ENCODE assay signal across 8 cellular contexts in the genomic region with DNA sequence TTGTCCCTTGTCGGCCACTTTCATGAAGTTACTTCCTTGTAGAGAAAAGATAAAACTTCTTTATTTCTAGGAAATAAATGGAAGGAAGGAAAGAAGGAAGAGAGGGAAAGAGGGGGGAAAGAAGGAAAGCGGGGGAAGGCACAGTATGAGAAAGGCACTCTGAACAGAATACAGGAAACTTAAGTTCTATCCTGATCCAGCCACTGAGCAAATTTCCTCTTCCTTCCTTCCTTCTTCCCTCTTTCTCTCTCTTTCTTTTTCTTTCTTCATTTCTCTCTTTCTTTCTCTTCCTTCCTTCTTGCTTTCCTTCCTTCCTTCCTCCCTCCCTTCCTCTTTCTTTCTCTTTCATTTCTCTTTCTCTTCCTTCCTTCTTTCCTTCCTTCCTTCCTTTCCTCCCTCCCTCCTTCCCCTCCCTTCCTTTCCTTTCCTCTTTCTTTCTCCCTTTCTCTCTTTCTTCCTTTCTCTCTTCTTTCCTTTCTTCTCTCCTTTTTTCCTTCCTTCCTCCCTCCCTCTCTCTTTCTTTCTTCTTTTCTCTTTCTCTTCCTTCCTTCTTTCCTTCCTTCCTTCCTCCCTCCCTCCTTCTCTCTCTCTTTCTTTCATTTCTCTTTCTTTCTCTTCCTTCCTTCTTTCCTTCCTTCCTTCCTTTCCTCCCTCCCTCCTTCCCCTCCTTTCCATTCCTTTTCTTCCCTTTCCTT.
"Had no signal": no experiment of that assay in that cellular context is flagged by ENCODE, and none has a peak within 500 bp of the region (broad histone marks: within the 10 kb centered on the region; RNA-seq: fewer than 3 reads in every experiment).

No MANE protein-coding gene starts in this region.

- H3K4me2 ChIP-seq: GM23338 had no signal

- H3K27ac ChIP-seq: HL-60 had no signal

- DNase-seq: H9, HCEC 1CT, HFFc6, IMR-90, KG1 had no signal

- H3K4me3 ChIP-seq: GM23338, K562 had no signal

- ATAC-seq: GM23338, K562 had no signal

- H3K4me3 Mint-ChIP-seq: GM23338, H9, HFFc6 had no signal

- H3K27ac Mint-ChIP-seq: GM23338, H9, HFFc6 had no signal

- H2AFZ ChIP-seq: GM23338 had no signal
